ENCODE assay signal across 26 cellular contexts in the genomic region with DNA sequence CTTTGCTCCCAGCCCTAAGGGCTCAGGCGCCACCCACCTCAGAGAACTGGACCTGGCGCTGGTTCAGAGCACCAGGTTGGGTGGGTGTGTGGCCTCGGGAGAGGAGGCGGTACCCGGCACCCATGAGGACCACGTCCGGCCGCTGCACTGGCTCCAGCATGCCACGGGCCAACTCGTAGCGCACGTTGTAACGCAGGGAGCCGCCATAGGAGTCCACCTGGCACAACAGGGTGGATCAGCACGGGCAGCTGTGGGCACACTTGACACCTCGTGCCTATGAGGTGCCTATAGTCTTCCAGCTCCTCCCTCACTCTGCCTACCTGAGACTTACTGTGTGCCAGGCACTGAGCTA.
"Had no signal": no experiment of that assay in that cellular context is flagged by ENCODE, and none has a peak within 500 bp of the region (broad histone marks: within the 10 kb centered on the region; RNA-seq: fewer than 3 reads in every experiment).

No MANE protein-coding gene starts in this region.

- H3K36me3 Mint-ChIP-seq: stimulated activated naive B cell treated with anti-CD40 and anti-IgM and Interleukin-4, amounts not matched to agents 10 μg/mL and 1 μg/mL and 100 μg/mL, for 72 hours; type B pancreatic cell had no signal

- H3K9me3 Mint-ChIP-seq: naive thymus-derived CD8-positive, alpha-beta T cell; nephron; neural crest cell; stimulated activated naive B cell treated with anti-CD40 and anti-IgM and Interleukin-4, amounts not matched to agents 10 μg/mL and 1 μg/mL and 100 μg/mL, for 72 hours; type B pancreatic cell had no signal

- H3K9me3 ChIP-seq: left lung, lower lobe of right lung, ovary, stomach, testis, thyroid gland, uterus had no signal

- ATAC-seq: left colon; left lung; lower lobe of right lung; naive thymus-derived CD8-positive, alpha-beta T cell; sciatic nerve; stimulated activated naive B cell treated with anti-CD40 and anti-IgM and Interleukin-4, amounts not matched to agents 10 μg/mL and 1 μg/mL and 100 μg/mL, for 72 hours; stimulated activated naive CD8-positive, alpha-beta T cell treated with anti-CD3 and anti-CD28 coated beads, Interleukin-15, Interleukin-2, amounts not matched to agents 100 U/mL and 50 U/mL, for 24 hours had no signal

- H3K27ac Mint-ChIP-seq: nephron; progenitor cell of endocrine pancreas; stimulated activated naive B cell treated with anti-CD40 and anti-IgM and Interleukin-4, amounts not matched to agents 10 μg/mL and 1 μg/mL and 100 μg/mL, for 72 hours; type B pancreatic cell had no signal

- DNase-seq: hippocampal formation; kidney glomerular epithelial cell; left colon; lower lobe of right lung; mammary epithelial cell; mesenchymal stem cell; naive thymus-derived CD8-positive, alpha-beta T cell; ovary; stimulated activated CD4-positive, alpha-beta T cell treated with anti-CD3 and anti-CD28 coated beads, Interleukin-12 subunit alpha, Interleukin-12 subunit beta, amount 100 ng/mL, for 4 hours; stimulated activated CD4-positive, alpha-beta T cell treated with anti-CD3 and anti-CD28 coated beads, Interleukin-15, amount 100 ng/mL, for 24 hours; stimulated activated CD4-positive, alpha-beta T cell treated with anti-CD3 and anti-CD28 coated beads, Interleukin-2, amount 100 ng/mL, for 24 hours; stimulated activated CD4-positive, alpha-beta T cell treated with anti-CD3 and anti-CD28 coated beads, Interleukin-4, amount 100 ng/mL, for 1 hour; stimulated activated naive B cell treated with anti-CD40 and anti-IgM and Interleukin-4, amounts not matched to agents 10 μg/mL and 1 μg/mL and 100 μg/mL, for 72 hours; stimulated activated naive CD8-positive, alpha-beta T cell treated with anti-CD3 and anti-CD28 coated beads, Interleukin-15, Interleukin-2, amounts not matched to agents 100 U/mL and 50 U/mL, for 24 hours; stomach; testis; thyroid gland; uterus had no signal

- FAIRE-seq: keratinocyte had no signal

- H3K4me3 Mint-ChIP-seq: naive thymus-derived CD8-positive, alpha-beta T cell; nephron; neural crest cell; stimulated activated naive B cell treated with anti-CD40 and anti-IgM and Interleukin-4, amounts not matched to agents 10 μg/mL and 1 μg/mL and 100 μg/mL, for 72 hours; type B pancreatic cell had no signal

- H3K27me3 ChIP-seq: left lung, ovary, stomach, testis, thyroid gland, uterus had no signal

- H3K27ac ChIP-seq: left lung, lower lobe of right lung, ovary, skin epidermis, stomach, testis, thyroid gland, uterus had no signal

- H3K4me3 ChIP-seq: left lung, lower lobe of right lung, ovary, skin epidermis, stomach, testis, thyroid gland, uterus had no signal

- H3K27me3 Mint-ChIP-seq: naive thymus-derived CD8-positive, alpha-beta T cell; progenitor cell of endocrine pancreas; type B pancreatic cell had no signal

- H3K4me1 ChIP-seq: left lung, lower lobe of right lung, testis, thyroid gland, uterus had no signal

- H3K4me1 Mint-ChIP-seq: naive thymus-derived CD8-positive, alpha-beta T cell; nephron; neural crest cell; stimulated activated naive B cell treated with anti-CD40 and anti-IgM and Interleukin-4, amounts not matched to agents 10 μg/mL and 1 μg/mL and 100 μg/mL, for 72 hours had no signal

- H3K36me3 ChIP-seq: ovary, uterus had no signal
